17 cellular contexts compared by ENCODE assay signal in genomic region chr1:213737398-213738040, GRCh38.
A peak's percentile ranks its signal among the peaks of the same experiment; 100 is the strongest.
DNase-seq lines count a peak whose midpoint lies in the region; ATAC-seq, FAIRE-seq and TF ChIP-seq lines count a peak whose summit lies in the region.
"Had no signal": no experiment of that assay in that cellular context is flagged by ENCODE, and none has a peak within 500 bp of the region (broad histone marks: within the 10 kb centered on the region; RNA-seq: fewer than 3 reads in every experiment).

No MANE protein-coding gene starts in this region.

- no peak overlapping the region for H3K4me3 Mint-ChIP-seq in WTC11
- H3K4me3 Mint-ChIP-seq: B cell; CD8-positive, alpha-beta T cell; HFFc6 had no signal

- ATAC-seq in WTC11, result no peak
- ATAC-seq in HepG2, result peak; percentile 96
- ATAC-seq in pancreas, result peak in 3 of 4 donors; percentile 14 to 65 (median 54)
- ATAC-seq: CD8-positive, alpha-beta T cell; HCT116 had no signal

- H3K27ac Mint-ChIP-seq in WTC11, result no peak overlapping the region
- H3K27ac Mint-ChIP-seq: B cell; CD8-positive, alpha-beta T cell; HFFc6 had no signal

- in situ Hi-C loops in HepG2 (cut with HindIII; ENCODE audit: extremely low pct_ligation_motif_present, low pct_unique_long_range_greater_than_20kb), result no loop called here

- no peak for TF ChIP-seq RAD21 in HepG2 (CRISPR knock-in tag; IDR thresholded peaks at IDR 0.05)

- no peaks in the 10 kb centered on the region for H3K79me2 ChIP-seq in HepG2 (ENCODE audit: insufficient read depth, low read length)

- DNase-seq in HuH-7 (ENCODE audit: low spot score), result peak; percentile 17
- DNase-seq in WTC11 (ENCODE audit: low spot score), result no peak
- DNase-seq in HepG2 (ENCODE audit: low spot score), result peak; percentile 86
- DNase-seq in pancreas, result no peak
- DNase-seq in RCC 7860 (ENCODE audit: low spot score), result no peak
- DNase-seq in small intestine, result no peak
- DNase-seq: Calu3; CD8-positive, alpha-beta T cell; DMS79 treated with DMSO at 0.1 percent for 48 hours; GF-D8; GOT3; H7; HFFc6 had no signal

- peaks cover 65% of the 10 kb centered on the region for H3K4me1 ChIP-seq in HepG2 (ENCODE audit: insufficient read depth, low read length)
- H3K4me1 ChIP-seq in pancreas, result peaks cover 6 to 14% (median 10%) of the 10 kb centered on the region in 3 donors
- H3K4me1 ChIP-seq in small intestine (ENCODE audit: control insufficient read depth in 2 of 2, insufficient read depth in 1 of 2, low read depth in 1 of 2, low read length in 1 of 2), result no peaks in the 10 kb centered on the region
- H3K4me1 ChIP-seq: BLaER1 treated with 17β-estradiol and CSF1 and Interleukin-3, amounts not matched to agents 10 nM and 100 nM had no signal

- H3K9me3 Mint-ChIP-seq in WTC11, result peaks cover 3% of the 10 kb centered on the region

- H3K27ac ChIP-seq in HepG2 (ENCODE audit: extremely low read length, insufficient read depth, low read length), result peak overlapping the region; percentile 62
- H3K27ac ChIP-seq in pancreas, result no peak overlapping the region
- H3K27ac ChIP-seq in small intestine (ENCODE audit: low read depth in 1 of 2, low read length in 1 of 2), result no peak overlapping the region
- H3K27ac ChIP-seq: BLaER1 treated with 17β-estradiol and CSF1 and Interleukin-3, amounts not matched to agents 10 nM and 100 nM; HL-60 had no signal

- intact Hi-C loops in HepG2 (cut with micrococcal nuclease; ENCODE audit: unreplicated experiment), result loop anchor here (10.0 kb wide), 1 partner anchor 363 kb away; no protein-coding TSS in a partner anchor
- intact Hi-C loops in pancreas (cut with DNase I), result no loop called here

- no peaks in the 10 kb centered on the region for H3K4me1 Mint-ChIP-seq in WTC11
- H3K4me1 Mint-ChIP-seq: B cell had no signal

- no peaks in the 10 kb centered on the region for H3K27me3 Mint-ChIP-seq in WTC11 (ENCODE audit: low read depth)
- H3K27me3 Mint-ChIP-seq: B cell had no signal

- H4K20me1 ChIP-seq in HepG2 (ENCODE audit: insufficient read depth, low read length), result no peaks in the 10 kb centered on the region
- H4K20me1 ChIP-seq: BLaER1 treated with 17β-estradiol and CSF1 and Interleukin-3, amounts not matched to agents 10 nM and 100 nM had no signal

- no peak overlapping the region for H3K9ac ChIP-seq in HepG2 (ENCODE audit: insufficient read depth, low read depth, low read length)
- H3K9ac ChIP-seq: BLaER1 treated with 17β-estradiol and CSF1 and Interleukin-3, amounts not matched to agents 10 nM and 100 nM had no signal

- H3K36me3 Mint-ChIP-seq in WTC11, result no peaks in the 10 kb centered on the region; the same call in 1 of the 2 replicates
- H3K36me3 Mint-ChIP-seq: CD8-positive, alpha-beta T cell had no signal

- POLR2A ChIA-PET in WTC11 (lab: Charles Lee) (interaction anchor here (0.6 kb wide), 1 partner anchor 318 kb away, joined by 5 read pairs; no protein-coding TSS in a partner anchor), HepG2 (lab: Yijun Ruan, JAX) (interaction anchor here (1.8 kb wide), 1 partner anchor 23 kb away, joined by 4 read pairs; no protein-coding TSS in a partner anchor)

- no peaks in the 10 kb centered on the region for H3K36me3 ChIP-seq in HepG2 (replicated peaks in 1 of 2; ENCODE audit: control insufficient read depth in 1 of 2, insufficient read depth in 2 of 2, low read length in 2 of 2)
- no peaks in the 10 kb centered on the region for H3K36me3 ChIP-seq in pancreas
- no peaks in the 10 kb centered on the region for H3K36me3 ChIP-seq in small intestine (ENCODE audit: control insufficient read depth in 2 of 2, insufficient read depth in 2 of 2, low read length in 2 of 2)
- H3K36me3 ChIP-seq: BLaER1 treated with 17β-estradiol and CSF1 and Interleukin-3, amounts not matched to agents 10 nM and 100 nM had no signal

- FAIRE-seq in HepG2 (lab: Jason Lieb, UNC) (peak; percentile 65), pancreas (lab: Jason Lieb, UNC) (no peak), RCC 7860 (lab: Jason Lieb, UNC) (no peak), small intestine (lab: Jason Lieb, UNC) (no peak)

- H3K9me3 ChIP-seq in HepG2 (ENCODE audit: low read length) (no peaks in the 10 kb centered on the region), pancreas (no peaks in the 10 kb centered on the region), small intestine (ENCODE audit: control insufficient read depth, low read depth) (no peaks in the 10 kb centered on the region)

- no TSS peak for BruUV-seq in HepG2 (replicated peaks; lab: Mats Ljungman, UMichigan)

- TF ChIP-seq EP300 in HepG2 (IDR thresholded peaks at IDR 0.05; ENCODE audit: low read depth in 2 of 2, low read length in 2 of 2) (peak in 1 of 2 experiments; percentile 87; a peak in 2 of 4 replicates), HepG2 (CRISPR knock-in tag; IDR thresholded peaks at IDR 0.05; ENCODE audit: borderline replicate concordance) (no peak; the same call in 1 of the 2 replicates)

- TF ChIP-seq CTCF in WTC11 (IDR thresholded peaks at IDR 0.05) (no peak), HepG2 (CRISPR knock-in tag; IDR thresholded peaks at IDR 0.05) (no peak), pancreas (IDR thresholded peaks at IDR 0.05) (no peak)

- H2AFZ ChIP-seq in HepG2 (ENCODE audit: low read length), result no peak overlapping the region

- 28% methylated on average over 2 of the region's 2 CpGs for WGBS in HepG2 (ENCODE audit: low lambda C conversion rate)
- WGBS in pancreas, 2 donors, result 22 to 26% methylated on average over 2 of the region's 2 CpGs
- 79 to 92% (median 83%) methylated on average over 2 of the region's 2 CpGs for WGBS in small intestine, 3 donors

- CTCF ChIA-PET in WTC11 (lab: Charles Lee), result no interaction called here
- CTCF ChIA-PET in HepG2 (lab: Yijun Ruan, JAX; ENCODE audit: low intra/inter-chr PET ratio, low total read pairs), result no interaction called here

- H3K4me2 ChIP-seq in HepG2 (ENCODE audit: low read depth, low read length), result peak overlapping the region; percentile 8; the same call in 1 of the 2 replicates
- H3K4me2 ChIP-seq: BLaER1 treated with 17β-estradiol and CSF1 and Interleukin-3, amounts not matched to agents 10 nM and 100 nM had no signal

- H3K27me3 ChIP-seq in HepG2 (ENCODE audit: control insufficient read depth in 1 of 2, insufficient read depth in 2 of 2, low read length in 2 of 2) (no peaks in the 10 kb centered on the region), pancreas (no peaks in the 10 kb centered on the region), small intestine (ENCODE audit: control insufficient read depth in 2 of 2, insufficient read depth in 2 of 2, low read length in 2 of 2) (peaks cover 0 to 2% of the 10 kb centered on the region in 2 donors)
- H3K27me3 ChIP-seq: BLaER1 treated with 17β-estradiol and CSF1 and Interleukin-3, amounts not matched to agents 10 nM and 100 nM had no signal

- H3K4me3 ChIP-seq in HepG2 (replicated peaks in 1 of 3; ENCODE audit: insufficient read depth in 1 of 3, low read depth in 2 of 3, low read length in 3 of 3) (no peak overlapping the region), pancreas (no peak overlapping the region), small intestine (ENCODE audit: low read depth in 1 of 2, low read length in 2 of 2) (no peak overlapping the region)
- H3K4me3 ChIP-seq: BLaER1 treated with 17β-estradiol and CSF1 and Interleukin-3, amounts not matched to agents 10 nM and 100 nM had no signal

- TF ChIP-seq POLR2A in HepG2 (IDR thresholded peaks at IDR 0.05; ENCODE audit: insufficient read depth in 1 of 2, low read depth in 2 of 2, low read length in 2 of 2), result no peak

TF ChIP-seq in WTC11, 78 proteins besides CTCF, POLR2A, EP300 and RAD21:
- TF ChIP-seq GABPB1 (CRISPR knock-in tag; IDR thresholded peaks at IDR 0.05), result 0 out of 2 replicates have a peak, but pooled peaks have one; percentile 29
- TF ChIP-seq RORB (CRISPR knock-in tag; IDR thresholded peaks at IDR 0.05), result no peak

TF ChIP-seq in HepG2, 621 proteins besides CTCF, POLR2A, EP300 and RAD21 (continues in another document):
- no peak; the same call in 1 of the 2 replicates for TF ChIP-seq THAP11 (CRISPR knock-in tag; IDR thresholded peaks at IDR 0.05)
- no peak for TF ChIP-seq MEF2D (CRISPR knock-in tag; IDR thresholded peaks at IDR 0.05)
- TF ChIP-seq ZNF335 (CRISPR knock-in tag; IDR thresholded peaks at IDR 0.05), result no peak
- TF ChIP-seq WIZ (CRISPR knock-in tag; IDR thresholded peaks at IDR 0.05), result 0 out of 2 replicates have a peak, but pooled peaks have one; percentile 93
- no peak for TF ChIP-seq ZBTB20 (CRISPR knock-in tag; IDR thresholded peaks at IDR 0.05; ENCODE audit: borderline replicate concordance, low read depth)
- no peak for TF ChIP-seq ZNF597 (CRISPR knock-in tag; IDR thresholded peaks at IDR 0.05)
- no peak for TF ChIP-seq SMAD9 (CRISPR knock-in tag; IDR thresholded peaks at IDR 0.05)
- no peak for TF ChIP-seq UBTF (CRISPR knock-in tag; IDR thresholded peaks at IDR 0.05)
- TF ChIP-seq SP2 (CRISPR knock-in tag; IDR thresholded peaks at IDR 0.05), result no peak
- no peak for TF ChIP-seq FLYWCH1 (CRISPR knock-in tag; IDR thresholded peaks at IDR 0.05)
- TF ChIP-seq NR3C1 (CRISPR knock-in tag; IDR thresholded peaks at IDR 0.05), result no peak

Comparison
In these comparisons a context has a peak if more than half of its experiments do, and no peak if none do; other contexts are left out.
1. DNase-seq: peak in HuH-7 (single experiment) and HepG2 (single experiment); none in WTC11 (single experiment), pancreas (0 of 6), RCC 7860 (single experiment) and small intestine (single experiment).